Comparison of ENCODE assay signal across 1 cellular context in genomic region chr18:75958683-75959082, GRCh38.
TF ChIP-seq lines count a peak whose summit lies in the region.

No MANE protein-coding gene starts in this region.

TF ChIP-seq in H1, 55 proteins besides CTCF, POLR2A, EP300 and RAD21:
- TF ChIP-seq SP1 (IDR thresholded peaks at IDR 0.05; ENCODE audit: low read depth, low read length) (no peak), SP4 (IDR thresholded peaks at IDR 0.05; ENCODE audit: low read length) (no peak), CREB1 (IDR thresholded peaks at IDR 0.05) (no peak), EZH2 (IDR thresholded peaks at IDR 0.05; ENCODE audit: low read depth, low read length, severe bottlenecking) (no peak), POU5F1 (IDR thresholded peaks at IDR 0.05; ENCODE audit: low read depth, low read length) (no peak), CHD2 (IDR thresholded peaks at IDR 0.05; ENCODE audit: low read length) (no peak), CBX5 (IDR thresholded peaks at IDR 0.05; ENCODE audit: low read depth, low read length) (no peak), SAP30 (IDR thresholded peaks at IDR 0.05; ENCODE audit: insufficient read depth, insufficient replicate concordance, low read length) (no peak), NANOG (IDR thresholded peaks at IDR 0.05; ENCODE audit: insufficient read depth, low read depth, low read length, poor library complexity, severe bottlenecking) (no peak), TAF7 (optimal IDR thresholded peaks at IDR 0.05; ENCODE audit: borderline replicate concordance, low read depth, low read length) (no peak), NRF1 (IDR thresholded peaks at IDR 0.05; ENCODE audit: low read depth, low read length) (no peak), GTF2F1 (IDR thresholded peaks at IDR 0.05; ENCODE audit: borderline replicate concordance, low read depth, low read length) (no peak), SIRT6 (IDR thresholded peaks at IDR 0.05; ENCODE audit: low read length) (no peak)
- TF ChIP-seq, protein P1, sequence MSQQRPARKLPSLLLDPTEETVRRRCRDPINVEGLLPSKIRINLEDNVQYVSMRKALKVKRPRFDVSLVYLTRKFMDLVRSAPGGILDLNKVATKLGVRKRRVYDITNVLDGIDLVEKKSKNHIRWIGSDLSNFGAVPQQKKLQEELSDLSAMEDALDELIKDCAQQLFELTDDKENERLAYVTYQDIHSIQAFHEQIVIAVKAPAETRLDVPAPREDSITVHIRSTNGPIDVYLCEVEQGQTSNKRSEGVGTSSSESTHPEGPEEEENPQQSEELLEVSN (IDR thresholded peaks at IDR 0.05), result no peak
TF ChIP-seq in H1: peak in this region for 0.
